30 cellular contexts compared by ENCODE assay signal in genomic region chr18:45557779-45558178, GRCh38. TPM values are rescaled to one million over a fixed set of nuclear protein-coding genes. Genes with fewer than 3 reads are reported as not detected.
"Had no signal": no experiment of that assay in that cellular context is flagged by ENCODE, and none has a peak within 500 bp of the region (broad histone marks: within the 10 kb centered on the region; RNA-seq: fewer than 3 reads in every experiment).

No MANE protein-coding gene starts in this region.

- H3K4me1 ChIP-seq: neural progenitor cell, prostate gland, suprapubic skin had no signal

- H3K36me3 ChIP-seq: gastroesophageal sphincter, heart left ventricle, neural progenitor cell, prostate gland, right atrium auricular region, suprapubic skin had no signal

- H3K27me3 ChIP-seq: dorsolateral prefrontal cortex, gastroesophageal sphincter, heart left ventricle, hepatocyte, neural progenitor cell, right atrium auricular region, suprapubic skin had no signal

- DNase-seq: dorsolateral prefrontal cortex; effector CD4-positive, alpha-beta T cell; endodermal cell; heart left ventricle; left cardiac atrium; left ventricle myocardium superior; stimulated activated CD4-positive, alpha-beta T cell treated with anti-CD3 and anti-CD28 coated beads, Interleukin-12 subunit alpha, Interleukin-12 subunit beta, amount 100 ng/mL, for 4 hours; stimulated activated CD4-positive, alpha-beta T cell treated with anti-CD3 and anti-CD28 coated beads, Interleukin-1b, Interleukin-23, amount 100 ng/mL, for 48 hours; stimulated activated CD4-positive, alpha-beta T cell treated with anti-CD3 and anti-CD28 coated beads, Interleukin-4, amount 100 ng/mL, for 1 hour; stimulated activated CD8-positive, alpha-beta memory T cell treated with anti-CD3 and anti-CD28 coated beads, Interleukin-4, amount 100 ng/mL, for 48 hours; stimulated activated naive CD4-positive, alpha-beta T cell; stimulated activated naive CD8-positive, alpha-beta T cell treated with anti-CD3 and anti-CD28 coated beads, Interleukin-15, amount 100 ng/mL, for 72 hours; trophoblast cell had no signal

- H3K4me3 Mint-ChIP-seq: endodermal cell; memory B cell; nephron; neural progenitor cell; stimulated activated naive CD8-positive, alpha-beta T cell treated with anti-CD3 and anti-CD28 coated beads, Interleukin-15, amount 100 ng/mL, for 72 hours had no signal

- H3K27ac Mint-ChIP-seq: endodermal cell; memory B cell; nephron; neural progenitor cell; stimulated activated naive CD8-positive, alpha-beta T cell treated with anti-CD3 and anti-CD28 coated beads, Interleukin-15, amount 100 ng/mL, for 72 hours had no signal

- H3K27me3 Mint-ChIP-seq: stimulated activated naive CD8-positive, alpha-beta T cell treated with anti-CD3 and anti-CD28 coated beads, Interleukin-15, amount 100 ng/mL, for 72 hours had no signal

- H3K4me3 ChIP-seq: dorsolateral prefrontal cortex, gastroesophageal sphincter, heart left ventricle, hepatocyte, lung, neural progenitor cell, prostate gland, right atrium auricular region, smooth muscle cell, suprapubic skin had no signal

- H3K36me3 Mint-ChIP-seq: memory B cell, neural progenitor cell had no signal

- H3K4me1 Mint-ChIP-seq: memory B cell; neural progenitor cell; stimulated activated naive CD8-positive, alpha-beta T cell treated with anti-CD3 and anti-CD28 coated beads, Interleukin-15, amount 100 ng/mL, for 72 hours had no signal

- ATAC-seq: esophagus mucosa; gastroesophageal sphincter; heart left ventricle; left cardiac atrium; left ventricle myocardium superior; sciatic nerve; stimulated activated naive CD8-positive, alpha-beta T cell treated with anti-CD3 and anti-CD28 coated beads, Interleukin-15, amount 100 ng/mL, for 72 hours had no signal

- H3K9me3 Mint-ChIP-seq: memory B cell; nephron; neural progenitor cell; stimulated activated naive CD8-positive, alpha-beta T cell treated with anti-CD3 and anti-CD28 coated beads, Interleukin-15, amount 100 ng/mL, for 72 hours had no signal

- H3K9me3 ChIP-seq: gastroesophageal sphincter, heart left ventricle, prostate gland, right atrium auricular region, suprapubic skin had no signal

- H3K27ac ChIP-seq: dorsolateral prefrontal cortex, epithelial cell of prostate, gastroesophageal sphincter, heart left ventricle, hepatocyte, neural progenitor cell, parathyroid adenoma, prostate gland, right atrium auricular region, suprapubic skin had no signal

RNA-seq across cellular contexts. Expression of gene SLC14A2, which starts 57.5 kb away (rescaled TPM):
- total RNA-seq: cerebellum, esophagus mucosa, kidney epithelial cell, left ventricle myocardium superior, mononuclear cell had no signal
